ENCODE assay signal across 1 cellular context in genomic region chr10:73096452-73097304, GRCh38.
TF ChIP-seq lines count a peak whose summit lies in the region.

Gene P4HA1 (minus strand): TSS chr10:73096866. CDS start chr10:73074883, 21,983 bp downstream.

TF ChIP-seq in A549, 52 proteins besides CTCF, POLR2A, EP300 and RAD21 (continued from another document):
- peak; percentile 37; the same call in 1 of the 2 replicates for TF ChIP-seq PBX3 (IDR thresholded peaks at IDR 0.05)
- no peak for TF ChIP-seq HOXB13 (CRISPR knock-in tag; IDR thresholded peaks at IDR 0.05; ENCODE audit: low read depth)
- TF ChIP-seq CEBPB (IDR thresholded peaks at IDR 0.05) = no peak
- TF ChIP-seq HEYL (CRISPR knock-in tag; IDR thresholded peaks at IDR 0.05) = no peak
- no peak for TF ChIP-seq ZFP36 (IDR thresholded peaks at IDR 0.05; ENCODE audit: borderline replicate concordance, partially characterized antibody)
- TF ChIP-seq BCL3 (IDR thresholded peaks at IDR 0.05) = peak; percentile 79; the same call in 1 of the 3 replicates
- TF ChIP-seq, protein P1, sequence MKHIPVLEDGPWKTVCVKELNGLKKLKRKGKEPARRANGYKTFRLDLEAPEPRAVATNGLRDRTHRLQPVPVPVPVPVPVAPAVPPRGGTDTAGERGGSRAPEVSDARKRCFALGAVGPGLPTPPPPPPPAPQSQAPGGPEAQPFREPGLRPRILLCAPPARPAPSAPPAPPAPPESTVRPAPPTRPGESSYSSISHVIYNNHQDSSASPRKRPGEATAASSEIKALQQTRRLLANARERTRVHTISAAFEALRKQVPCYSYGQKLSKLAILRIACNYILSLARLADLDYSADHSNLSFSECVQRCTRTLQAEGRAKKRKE (CRISPR knock-in tag; IDR thresholded peaks at IDR 0.05; ENCODE audit: low read depth) = no peak
- TF ChIP-seq MAFK (IDR thresholded peaks at IDR 0.05; ENCODE audit: partially characterized antibody) = no peak
- TF ChIP-seq FOXS1 (CRISPR knock-in tag; IDR thresholded peaks at IDR 0.05) = no peak
